Comparison of ENCODE assay signal across 23 cellular contexts in genomic region chr6:124869412-124869811, GRCh38.
"Had no signal": no experiment of that assay in that cellular context is flagged by ENCODE, and none has a peak within 500 bp of the region (broad histone marks: within the 10 kb centered on the region; RNA-seq: fewer than 3 reads in every experiment).

No MANE protein-coding gene starts in this region.

- H3K36me3 Mint-ChIP-seq: activated CD8-positive, alpha-beta memory T cell treated with anti-CD3 and anti-CD28 coated beads, Interleukin-2, amount 10 ng/mL, durations not matched to agents 7 days and 5 days; activated naive CD8-positive, alpha-beta T cell treated with anti-CD3 and anti-CD28 coated beads, Interleukin-2, amount 10 ng/mL, durations not matched to agents 7 days and 5 days had no signal

- H3K4me1 Mint-ChIP-seq: activated CD4-positive, alpha-beta memory T cell treated with anti-CD3 and anti-CD28 coated beads, Interleukin-2, amount 10 ng/mL, durations not matched to agents 7 days and 5 days; activated CD8-positive, alpha-beta memory T cell treated with anti-CD3 and anti-CD28 coated beads, Interleukin-2, amount 10 ng/mL, durations not matched to agents 7 days and 5 days; activated naive CD8-positive, alpha-beta T cell treated with anti-CD3 and anti-CD28 coated beads, Interleukin-2, amount 10 ng/mL, durations not matched to agents 7 days and 5 days had no signal

- DNase-seq: activated CD4-positive, alpha-beta memory T cell treated with anti-CD3 and anti-CD28 coated beads, Interleukin-2, amount 10 ng/mL, durations not matched to agents 7 days and 5 days; activated CD4-positive, alpha-beta T cell treated with anti-CD3 and anti-CD28 coated beads for 48 hours; activated CD4-positive, CD25-positive, alpha-beta regulatory T cell; activated CD8-positive, alpha-beta memory T cell treated with anti-CD3 and anti-CD28 coated beads, Interleukin-2, amount 10 ng/mL, durations not matched to agents 7 days and 5 days; activated naive CD4-positive, alpha-beta T cell treated with Interleukin-2 at 50 U/mL for 16 hours; activated naive CD8-positive, alpha-beta T cell treated with anti-CD3 and anti-CD28 coated beads, Interleukin-2, amount 10 ng/mL, durations not matched to agents 7 days and 5 days; body of pancreas; central memory CD4-positive, alpha-beta T cell; kidney; nephron progenitor cell; nucleus accumbens; T-helper 1 cell; T1000; transverse colon; uterus had no signal

- ATAC-seq: activated CD8-positive, alpha-beta memory T cell treated with anti-CD3 and anti-CD28 coated beads, Interleukin-2, amount 10 ng/mL, durations not matched to agents 7 days and 5 days; body of pancreas; esophagus mucosa; left lobe of liver had no signal

- H3K9me3 Mint-ChIP-seq: activated CD4-positive, alpha-beta memory T cell treated with anti-CD3 and anti-CD28 coated beads, Interleukin-2, amount 10 ng/mL, durations not matched to agents 7 days and 5 days; activated naive CD8-positive, alpha-beta T cell treated with anti-CD3 and anti-CD28 coated beads, Interleukin-2, amount 10 ng/mL, durations not matched to agents 7 days and 5 days; activated T-helper 2 cell treated with anti-CD3 and anti-CD28 coated beads, Interferon-gamma antibody, Interleukin-2, Interleukin-4, amounts not matched to agents 10 μg/mL and 5 μg/mL and 100 μg/mL, durations not matched to agents 14 hours and 24 hours and 36 hours; nephron progenitor cell; stimulated activated naive CD8-positive, alpha-beta T cell treated with anti-CD3 and anti-CD28 coated beads, Interleukin-15, Interleukin-2, amounts not matched to agents 100 ng/mL and 50 ng/mL, for 24 hours had no signal

- H3K27me3 Mint-ChIP-seq: activated CD4-positive, alpha-beta memory T cell treated with anti-CD3 and anti-CD28 coated beads, Interleukin-2, amount 10 ng/mL, durations not matched to agents 7 days and 5 days; activated CD8-positive, alpha-beta memory T cell treated with anti-CD3 and anti-CD28 coated beads, Interleukin-2, amount 10 ng/mL, durations not matched to agents 7 days and 5 days; stimulated activated naive CD8-positive, alpha-beta T cell treated with anti-CD3 and anti-CD28 coated beads, Interleukin-15, Interleukin-2, amounts not matched to agents 100 ng/mL and 50 ng/mL, for 24 hours had no signal

- H3K4me3 Mint-ChIP-seq: activated CD4-positive, alpha-beta memory T cell treated with anti-CD3 and anti-CD28 coated beads, Interleukin-2, amount 10 ng/mL, durations not matched to agents 7 days and 5 days; activated CD8-positive, alpha-beta memory T cell treated with anti-CD3 and anti-CD28 coated beads, Interleukin-2, amount 10 ng/mL, durations not matched to agents 7 days and 5 days; activated naive CD8-positive, alpha-beta T cell treated with anti-CD3 and anti-CD28 coated beads, Interleukin-2, amount 10 ng/mL, durations not matched to agents 7 days and 5 days; nephron progenitor cell; stimulated activated naive CD8-positive, alpha-beta T cell treated with anti-CD3 and anti-CD28 coated beads, Interleukin-15, Interleukin-2, amounts not matched to agents 100 ng/mL and 50 ng/mL, for 24 hours had no signal

- H3K27ac Mint-ChIP-seq: activated CD4-positive, alpha-beta memory T cell treated with anti-CD3 and anti-CD28 coated beads, Interleukin-2, amount 10 ng/mL, durations not matched to agents 7 days and 5 days; activated CD8-positive, alpha-beta memory T cell treated with anti-CD3 and anti-CD28 coated beads, Interleukin-2, amount 10 ng/mL, durations not matched to agents 7 days and 5 days; activated naive CD8-positive, alpha-beta T cell treated with anti-CD3 and anti-CD28 coated beads, Interleukin-2, amount 10 ng/mL, durations not matched to agents 7 days and 5 days; activated T-helper 2 cell treated with anti-CD3 and anti-CD28 coated beads, Interferon-gamma antibody, Interleukin-2, Interleukin-4, amounts not matched to agents 10 μg/mL and 5 μg/mL and 100 μg/mL, durations not matched to agents 14 hours and 24 hours and 36 hours; nephron progenitor cell; progenitor cell of endocrine pancreas; stimulated activated naive CD8-positive, alpha-beta T cell treated with anti-CD3 and anti-CD28 coated beads, Interleukin-15, Interleukin-2, amounts not matched to agents 100 ng/mL and 50 ng/mL, for 24 hours had no signal

- H3K9me3 ChIP-seq: body of pancreas, suprapubic skin, transverse colon, uterus had no signal

- H3K4me3 ChIP-seq: body of pancreas, coronary artery, lung, suprapubic skin, transverse colon, uterus had no signal
